Comparison of ENCODE assay signal across 14 cellular contexts in the genomic region with DNA sequence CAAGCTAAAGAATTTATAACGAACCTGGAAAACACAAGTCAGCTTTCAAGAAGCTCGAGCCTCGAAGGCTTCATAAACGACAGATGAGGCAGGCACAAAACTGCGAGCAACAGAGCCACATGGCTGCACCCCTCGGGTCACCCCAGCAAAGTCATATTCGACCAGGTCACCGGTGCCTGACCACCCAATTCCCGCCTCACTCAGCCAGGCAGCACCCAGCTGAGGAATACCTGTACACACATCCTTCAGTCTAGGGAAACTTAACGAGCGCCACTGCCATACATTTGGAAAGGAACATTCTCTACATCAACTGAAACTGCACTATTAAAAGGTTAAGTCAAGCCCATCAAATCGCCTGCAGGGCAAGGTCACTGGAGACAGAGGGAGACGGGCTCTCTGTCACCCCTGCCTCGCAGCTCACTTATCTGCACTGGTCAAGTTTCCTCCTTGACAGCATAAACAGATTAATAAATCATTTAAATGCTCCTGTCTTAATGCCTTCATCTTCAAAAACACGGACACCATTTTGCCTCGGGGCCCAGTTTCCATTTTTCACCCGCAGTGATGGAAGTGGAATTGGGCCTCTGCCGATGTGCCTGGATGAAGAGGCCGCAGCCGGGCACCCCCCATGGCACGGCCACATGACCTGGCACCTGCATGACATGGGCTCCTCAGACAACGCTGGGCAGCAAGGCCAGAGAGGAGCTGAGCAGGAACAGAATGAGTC. TPM values are rescaled to one million over a fixed set of nuclear protein-coding genes. Genes with fewer than 3 reads are reported as not detected.
DNase-seq lines count a peak whose midpoint lies in the region; ATAC-seq and TF ChIP-seq lines count a peak whose summit lies in the region.
"Had no signal": no experiment of that assay in that cellular context is flagged by ENCODE, and none has a peak within 500 bp of the region (broad histone marks: within the 10 kb centered on the region; RNA-seq: fewer than 3 reads in every experiment).

No MANE protein-coding gene starts in this region.

- H3K4me3 ChIP-seq in GM23338 (no peak overlapping the region), osteoblast (ENCODE audit: insufficient read depth, low read length) (no peak overlapping the region), smooth muscle cell (no peak overlapping the region)
- H3K4me3 ChIP-seq: SJCRH30 had no signal

- DNase-seq in CD14-positive monocyte (ENCODE audit: low spot score) = peak; percentile 2
- DNase-seq in GM23338 (ENCODE audit: low spot score) = no peak
- DNase-seq in cerebellum (ENCODE audit: low spot score) = peak; percentile 47
- DNase-seq in osteoblast (ENCODE audit: insufficient read length, low spot score, missing footprints) = peak; percentile 41
- no peak for DNase-seq in smooth muscle cell (lab: John Stamatoyannopoulos, UW; ENCODE audit: unreplicated experiment)
- DNase-seq in AG08395 (ENCODE audit: low spot score) = no peak
- DNase-seq in HuH-7.5 (ENCODE audit: low spot score) = no peak
- DNase-seq: CD8-positive, alpha-beta memory T cell; H9; Kasumi-1; NCI-H1436; NCI-H510A treated with DMSO at 0.1 percent for 48 hours; SJCRH30 had no signal

- H3K9me3 ChIP-seq in osteoblast (ENCODE audit: low read depth, low read length) = no peaks in the 10 kb centered on the region
- no peaks in the 10 kb centered on the region for H3K9me3 ChIP-seq in smooth muscle cell (replicated peaks; ENCODE audit: low read depth)
- H3K9me3 ChIP-seq: SJCRH30 had no signal

- ATAC-seq in GM23338 = no peak
- ATAC-seq: HepG2 had no signal

- H3K4me2 ChIP-seq in GM23338 (no peak overlapping the region), osteoblast (ENCODE audit: insufficient read depth, low read length) (no peak overlapping the region), smooth muscle cell (no peak overlapping the region)

- H3K27ac ChIP-seq in GM23338 (ENCODE audit: low read depth) (peak overlapping the region; percentile 45; the same call in 1 of the 2 replicates), osteoblast (ENCODE audit: low read depth, low read length) (no peak overlapping the region), smooth muscle cell (ENCODE audit: low read depth) (no peak overlapping the region)
- H3K27ac ChIP-seq: SJCRH30 had no signal

- peaks cover 3% of the 10 kb centered on the region; the same call in 1 of the 2 replicates for H3K79me2 ChIP-seq in GM23338 (replicated peaks; ENCODE audit: insufficient read depth)
- H3K79me2 ChIP-seq in osteoblast (ENCODE audit: insufficient read depth, low read length) = no peaks in the 10 kb centered on the region
- no peaks in the 10 kb centered on the region for H3K79me2 ChIP-seq in smooth muscle cell (ENCODE audit: low read depth)

- intact Hi-C loops in CD14-positive monocyte (cut with micrococcal nuclease) = no loop called here

- no peaks in the 10 kb centered on the region for H3K27me3 Mint-ChIP-seq in CD14-positive monocyte (ENCODE audit: low read depth in 3 of 3)
- peaks cover 8% of the 10 kb centered on the region for H3K27me3 Mint-ChIP-seq in GM23338 (ENCODE audit: insufficient read depth, low read depth, poor library complexity)
- H3K27me3 Mint-ChIP-seq: CD8-positive, alpha-beta memory T cell had no signal

- H3K36me3 ChIP-seq in GM23338 (ENCODE audit: insufficient read depth) (no peaks in the 10 kb centered on the region), osteoblast (ENCODE audit: insufficient read depth, low read length) (no peaks in the 10 kb centered on the region), smooth muscle cell (ENCODE audit: low read depth) (no peaks in the 10 kb centered on the region)

- 92% methylated on average over 22 of the region's 22 CpGs for WGBS in smooth muscle cell (ENCODE audit: low lambda C conversion rate)

- H3K36me3 Mint-ChIP-seq in CD14-positive monocyte (peaks cover 29 to 30% of the 10 kb centered on the region in 2 donors), GM23338 (ENCODE audit: low read depth) (peaks cover 3% of the 10 kb centered on the region)

- H3K4me3 Mint-ChIP-seq in CD14-positive monocyte = no peak overlapping the region
- no peak overlapping the region for H3K4me3 Mint-ChIP-seq in GM23338
- H3K4me3 Mint-ChIP-seq: CD8-positive, alpha-beta memory T cell; H9 had no signal

- no peak overlapping the region for H3K27ac Mint-ChIP-seq in CD14-positive monocyte
- no peak overlapping the region for H3K27ac Mint-ChIP-seq in GM23338

- H3K9me3 Mint-ChIP-seq in CD14-positive monocyte (no peaks in the 10 kb centered on the region), GM23338 (no peaks in the 10 kb centered on the region)
- H3K9me3 Mint-ChIP-seq: CD8-positive, alpha-beta memory T cell; H9 had no signal

- H3F3A ChIP-seq in GM23338 (replicated peaks; ENCODE audit: low read depth) (no peaks in the 10 kb centered on the region), smooth muscle cell (ENCODE audit: low read depth) (no peaks in the 10 kb centered on the region)

- no peaks in the 10 kb centered on the region; the same call in 1 of the 2 replicates for H3K4me1 ChIP-seq in GM23338 (ENCODE audit: insufficient read depth)
- no peaks in the 10 kb centered on the region for H3K4me1 ChIP-seq in osteoblast (ENCODE audit: insufficient read depth, low read length)
- no peaks in the 10 kb centered on the region for H3K4me1 ChIP-seq in smooth muscle cell (ENCODE audit: low read depth)
- H3K4me1 ChIP-seq: SJCRH30 had no signal

- no peaks in the 10 kb centered on the region for H3K27me3 ChIP-seq in GM23338 (ENCODE audit: insufficient read depth)
- no peaks in the 10 kb centered on the region for H3K27me3 ChIP-seq in osteoblast (ENCODE audit: insufficient read depth, low read length)
- H3K27me3 ChIP-seq in smooth muscle cell (ENCODE audit: low read depth) = no peaks in the 10 kb centered on the region
- H3K27me3 ChIP-seq: SJCRH30 had no signal

- H4K20me1 ChIP-seq in GM23338 (replicated peaks; ENCODE audit: insufficient read depth) (peaks cover 2% of the 10 kb centered on the region; the same call in 1 of the 2 replicates), osteoblast (ENCODE audit: insufficient read depth, low read length) (peaks cover 6% of the 10 kb centered on the region), smooth muscle cell (ENCODE audit: low read depth) (peaks cover 47% of the 10 kb centered on the region)

- H2AFZ ChIP-seq in GM23338 (no peak overlapping the region), osteoblast (ENCODE audit: low read length) (no peak overlapping the region), smooth muscle cell (ENCODE audit: low read depth) (no peak overlapping the region)

- H3K9me2 ChIP-seq in GM23338 (ENCODE audit: insufficient read depth) = no peaks in the 10 kb centered on the region

- TF ChIP-seq CTCF in CD14-positive monocyte (IDR thresholded peaks at IDR 0.05) (no peak), GM23338 (conservative IDR thresholded peaks at IDR 0.05; ENCODE audit: low read depth in 2 of 2) (no peak), osteoblast (IDR thresholded peaks at IDR 0.05; ENCODE audit: extremely low read depth, low read depth, low read length) (no peak), smooth muscle cell (IDR thresholded peaks at IDR 0.05; ENCODE audit: borderline replicate concordance, insufficient read depth, poor library complexity, severe bottlenecking) (no peak)

- H3K4me1 Mint-ChIP-seq in CD14-positive monocyte (peaks cover 11% of the 10 kb centered on the region), GM23338 (peaks cover 12% of the 10 kb centered on the region)
- H3K4me1 Mint-ChIP-seq: CD8-positive, alpha-beta memory T cell had no signal

- no peak overlapping the region for H3K9ac ChIP-seq in smooth muscle cell (ENCODE audit: low read depth)

TF ChIP-seq in GM23338, 12 proteins besides CTCF, POLR2A, EP300 and RAD21 (continues in another document):
- no peak for TF ChIP-seq CREB1 (CRISPR knock-in tag; IDR thresholded peaks at IDR 0.05; ENCODE audit: low read depth)
- TF ChIP-seq, protein P1, sequence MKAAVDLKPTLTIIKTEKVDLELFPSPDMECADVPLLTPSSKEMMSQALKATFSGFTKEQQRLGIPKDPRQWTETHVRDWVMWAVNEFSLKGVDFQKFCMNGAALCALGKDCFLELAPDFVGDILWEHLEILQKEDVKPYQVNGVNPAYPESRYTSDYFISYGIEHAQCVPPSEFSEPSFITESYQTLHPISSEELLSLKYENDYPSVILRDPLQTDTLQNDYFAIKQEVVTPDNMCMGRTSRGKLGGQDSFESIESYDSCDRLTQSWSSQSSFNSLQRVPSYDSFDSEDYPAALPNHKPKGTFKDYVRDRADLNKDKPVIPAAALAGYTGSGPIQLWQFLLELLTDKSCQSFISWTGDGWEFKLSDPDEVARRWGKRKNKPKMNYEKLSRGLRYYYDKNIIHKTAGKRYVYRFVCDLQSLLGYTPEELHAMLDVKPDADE (IDR thresholded peaks at IDR 0.05) = no peak
- no peak for TF ChIP-seq ZNF114 (CRISPR knock-in tag; IDR thresholded peaks at IDR 0.05)
- TF ChIP-seq EZH2phosphoT487 (IDR thresholded peaks at IDR 0.05; ENCODE audit: unreplicated experiment) = no peak
- TF ChIP-seq, protein P2, sequence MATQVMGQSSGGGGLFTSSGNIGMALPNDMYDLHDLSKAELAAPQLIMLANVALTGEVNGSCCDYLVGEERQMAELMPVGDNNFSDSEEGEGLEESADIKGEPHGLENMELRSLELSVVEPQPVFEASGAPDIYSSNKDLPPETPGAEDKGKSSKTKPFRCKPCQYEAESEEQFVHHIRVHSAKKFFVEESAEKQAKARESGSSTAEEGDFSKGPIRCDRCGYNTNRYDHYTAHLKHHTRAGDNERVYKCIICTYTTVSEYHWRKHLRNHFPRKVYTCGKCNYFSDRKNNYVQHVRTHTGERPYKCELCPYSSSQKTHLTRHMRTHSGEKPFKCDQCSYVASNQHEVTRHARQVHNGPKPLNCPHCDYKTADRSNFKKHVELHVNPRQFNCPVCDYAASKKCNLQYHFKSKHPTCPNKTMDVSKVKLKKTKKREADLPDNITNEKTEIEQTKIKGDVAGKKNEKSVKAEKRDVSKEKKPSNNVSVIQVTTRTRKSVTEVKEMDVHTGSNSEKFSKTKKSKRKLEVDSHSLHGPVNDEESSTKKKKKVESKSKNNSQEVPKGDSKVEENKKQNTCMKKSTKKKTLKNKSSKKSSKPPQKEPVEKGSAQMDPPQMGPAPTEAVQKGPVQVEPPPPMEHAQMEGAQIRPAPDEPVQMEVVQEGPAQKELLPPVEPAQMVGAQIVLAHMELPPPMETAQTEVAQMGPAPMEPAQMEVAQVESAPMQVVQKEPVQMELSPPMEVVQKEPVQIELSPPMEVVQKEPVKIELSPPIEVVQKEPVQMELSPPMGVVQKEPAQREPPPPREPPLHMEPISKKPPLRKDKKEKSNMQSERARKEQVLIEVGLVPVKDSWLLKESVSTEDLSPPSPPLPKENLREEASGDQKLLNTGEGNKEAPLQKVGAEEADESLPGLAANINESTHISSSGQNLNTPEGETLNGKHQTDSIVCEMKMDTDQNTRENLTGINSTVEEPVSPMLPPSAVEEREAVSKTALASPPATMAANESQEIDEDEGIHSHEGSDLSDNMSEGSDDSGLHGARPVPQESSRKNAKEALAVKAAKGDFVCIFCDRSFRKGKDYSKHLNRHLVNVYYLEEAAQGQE (IDR thresholded peaks at IDR 0.05; ENCODE audit: unreplicated experiment) = no peak

RNA-seq across cellular contexts. Expression of a gene that starts 20.6 kb away (rescaled TPM):
- polyA plus RNA-seq in CD14-positive monocyte = 1 to 10 TPM in 1 of 2 donors, under 1 TPM in 1; 0.39 to 1.2 TPM
- total RNA-seq in GM23338 (2014; rRNA removed; shearing (Covaris generic)) = 8.6 and 12.4 TPM in 2 replicates
- 2.4 and 2.5 TPM in 2 replicates for polyA plus RNA-seq in GM23338 (2016; fragmentation: Nextera tagmentation; extraction: Ambion mirVana)
- total RNA-seq in cerebellum = 21.7 TPM
- total RNA-seq in osteoblast = 6.5 and 8.0 TPM in 2 replicates
- 8.4 and 8.6 TPM in 2 replicates for total RNA-seq in smooth muscle cell
- polyA plus RNA-seq in smooth muscle cell = 4.9 and 5.4 TPM in 2 replicates

Comparison
In these comparisons a context has a peak if more than half of its experiments do, and no peak if none do; other contexts are left out.
1. DNase-seq: peak in CD14-positive monocyte (single experiment), cerebellum (single experiment) and osteoblast (single experiment); none in GM23338 (single experiment), smooth muscle cell (single experiment), AG08395 (single experiment) and HuH-7.5 (single experiment).